2 cellular contexts compared by ENCODE assay signal in the genomic region with DNA sequence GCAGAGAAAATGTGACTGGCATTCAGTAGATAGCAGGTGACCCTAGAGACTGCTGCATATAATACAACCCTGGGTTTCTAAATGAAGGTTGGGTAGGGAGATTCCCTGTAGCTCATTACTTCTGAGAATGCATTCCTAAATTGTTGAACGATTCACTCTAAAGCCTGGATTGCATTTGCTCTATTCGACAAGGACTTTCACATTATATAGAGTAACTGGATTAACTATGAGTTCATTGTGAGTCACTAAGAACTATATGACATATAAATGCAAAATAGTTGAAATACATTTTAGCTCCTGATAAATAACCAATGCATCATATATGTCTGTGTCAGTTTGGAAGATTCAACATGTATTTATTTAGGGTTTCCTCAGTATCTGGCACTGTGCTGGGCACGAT.
TF ChIP-seq lines count a peak whose summit lies in the region.

No MANE protein-coding gene starts in this region.

TF ChIP-seq in SK-N-SH treated with all-trans-retinoic acid at 6 μM for 48 hours, 23 proteins besides CTCF, POLR2A, EP300 and RAD21 (continued from another document):
- TF ChIP-seq, protein P1, sequence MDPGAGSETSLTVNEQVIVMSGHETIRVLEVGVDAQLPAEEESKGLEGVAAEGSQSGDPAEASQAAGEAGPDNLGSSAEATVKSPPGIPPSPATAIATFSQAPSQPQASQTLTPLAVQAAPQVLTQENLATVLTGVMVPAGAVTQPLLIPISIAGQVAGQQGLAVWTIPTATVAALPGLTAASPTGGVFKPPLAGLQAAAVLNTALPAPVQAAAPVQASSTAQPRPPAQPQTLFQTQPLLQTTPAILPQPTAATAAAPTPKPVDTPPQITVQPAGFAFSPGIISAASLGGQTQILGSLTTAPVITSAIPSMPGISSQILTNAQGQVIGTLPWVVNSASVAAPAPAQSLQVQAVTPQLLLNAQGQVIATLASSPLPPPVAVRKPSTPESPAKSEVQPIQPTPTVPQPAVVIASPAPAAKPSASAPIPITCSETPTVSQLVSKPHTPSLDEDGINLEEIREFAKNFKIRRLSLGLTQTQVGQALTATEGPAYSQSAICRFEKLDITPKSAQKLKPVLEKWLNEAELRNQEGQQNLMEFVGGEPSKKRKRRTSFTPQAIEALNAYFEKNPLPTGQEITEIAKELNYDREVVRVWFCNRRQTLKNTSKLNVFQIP (CRISPR knock-in tag; IDR thresholded peaks at IDR 0.05; ENCODE audit: borderline replicate concordance, low read depth), result no peak
- TF ChIP-seq ISL1 (CRISPR knock-in tag; IDR thresholded peaks at IDR 0.05), result peak; percentile 75
TF ChIP-seq in SK-N-SH treated with all-trans-retinoic acid at 6 μM for 48 hours: peak in this region for 2.

TF ChIP-seq in SK-N-SH, 30 proteins besides CTCF, POLR2A, EP300 and RAD21 (continued from another document):
- TF ChIP-seq, protein P2, sequence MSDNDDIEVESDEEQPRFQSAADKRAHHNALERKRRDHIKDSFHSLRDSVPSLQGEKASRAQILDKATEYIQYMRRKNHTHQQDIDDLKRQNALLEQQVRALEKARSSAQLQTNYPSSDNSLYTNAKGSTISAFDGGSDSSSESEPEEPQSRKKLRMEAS (IDR thresholded peaks at IDR 0.05; ENCODE audit: low read depth), result no peak
- TF ChIP-seq SMC3 (IDR thresholded peaks at IDR 0.05; ENCODE audit: low read depth, low read length) (no peak), MXI1 (IDR thresholded peaks at IDR 0.05; ENCODE audit: low read depth, low read length) (no peak)
TF ChIP-seq in SK-N-SH: peak in this region for 0.
